In the genomic region with DNA sequence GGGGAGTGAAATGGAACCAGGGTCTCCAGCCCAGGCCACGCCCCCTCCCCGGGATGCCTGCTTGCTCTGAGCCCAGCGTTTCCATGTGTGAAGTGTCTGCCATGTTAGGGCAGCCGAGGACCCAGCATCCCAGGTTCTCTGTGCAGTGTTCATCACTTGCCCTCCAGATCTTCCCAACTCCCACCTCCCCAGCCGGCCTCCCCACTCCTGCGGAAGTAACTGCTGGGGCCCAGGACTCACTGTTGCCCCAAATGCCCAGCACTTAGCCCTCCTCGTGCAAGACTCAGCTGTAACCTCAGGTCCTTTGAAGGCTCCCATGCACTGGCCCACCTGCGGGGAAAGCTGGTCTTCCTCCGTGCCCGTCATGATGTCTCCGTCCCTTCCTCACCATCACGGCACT, we compare ENCODE assay signal across 19 cellular contexts.
"Had no signal": no experiment of that assay in that cellular context is flagged by ENCODE, and none has a peak within 500 bp of the region (broad histone marks: within the 10 kb centered on the region; RNA-seq: fewer than 3 reads in every experiment).

No MANE protein-coding gene starts in this region.

- H2AFZ ChIP-seq: hepatocyte had no signal

- H3K27ac ChIP-seq: foreskin keratinocyte, hepatocyte, left lung, psoas muscle, right lobe of liver, spleen had no signal

- H3K4me3 Mint-ChIP-seq: naive B cell; nephron; stimulated activated memory B cell treated with anti-CD40 and anti-IgM and Interleukin-4, amounts not matched to agents 10 μg/mL and 1 μg/mL and 100 μg/mL, for 72 hours; stimulated activated naive CD8-positive, alpha-beta T cell treated with anti-CD3 and anti-CD28 coated beads, Interleukin-15, Interleukin-2, amounts not matched to agents 100 ng/mL and 50 ng/mL, for 24 hours had no signal

- H3K36me3 Mint-ChIP-seq: stimulated activated memory B cell treated with anti-CD40 and anti-IgM and Interleukin-4, amounts not matched to agents 10 μg/mL and 1 μg/mL and 100 μg/mL, for 72 hours had no signal

- H3K4me3 ChIP-seq: hepatocyte, left lung, lung, psoas muscle, right lobe of liver, spleen had no signal

- H3K27me3 ChIP-seq: hepatocyte, right lobe of liver had no signal

- H3K4me2 ChIP-seq: hepatocyte had no signal

- H3K4me1 ChIP-seq: foreskin keratinocyte, psoas muscle, right lobe of liver had no signal

- ATAC-seq: foreskin keratinocyte; left lung; psoas muscle; right lobe of liver; stimulated activated memory B cell treated with anti-CD40 and anti-IgM and Interleukin-4, amounts not matched to agents 10 μg/mL and 1 μg/mL and 100 μg/mL, for 72 hours had no signal

- H3K27ac Mint-ChIP-seq: nephron; stimulated activated memory B cell treated with anti-CD40 and anti-IgM and Interleukin-4, amounts not matched to agents 10 μg/mL and 1 μg/mL and 100 μg/mL, for 72 hours; stimulated activated naive CD8-positive, alpha-beta T cell treated with anti-CD3 and anti-CD28 coated beads, Interleukin-15, Interleukin-2, amounts not matched to agents 100 ng/mL and 50 ng/mL, for 24 hours had no signal

- H3K36me3 ChIP-seq: left lung, right lobe of liver, spleen had no signal

- H3K9me3 ChIP-seq: psoas muscle, right lobe of liver had no signal

- H3K4me1 Mint-ChIP-seq: stimulated activated memory B cell treated with anti-CD40 and anti-IgM and Interleukin-4, amounts not matched to agents 10 μg/mL and 1 μg/mL and 100 μg/mL, for 72 hours had no signal

- DNase-seq: dermis blood vessel endothelial cell; erythroblast; foreskin keratinocyte; left lung; mesenchymal stem cell; naive B cell; psoas muscle; retina; right lobe of liver; stimulated activated CD4-positive, alpha-beta T cell treated with anti-CD3 and anti-CD28 coated beads, Interleukin-15, amount 100 ng/mL, for 24 hours; stimulated activated CD4-positive, alpha-beta T cell treated with anti-CD3 and anti-CD28 coated beads, Interleukin-1b, Interleukin-23, amount 100 ng/mL, for 48 hours; stimulated activated CD4-positive, alpha-beta T cell treated with anti-CD3 and anti-CD28 coated beads, Interleukin-4, amount 100 ng/mL, for 24 hours; trophoblast cell had no signal
